In genomic region chr12:23204933-23205778, GRCh38 we compare ENCODE assay signal across 8 cellular contexts.
A peak's percentile ranks its signal among the peaks of the same experiment; 100 is the strongest.
DNase-seq lines count a peak whose midpoint lies in the region; ATAC-seq and TF ChIP-seq lines count a peak whose summit lies in the region.

No MANE protein-coding gene starts in this region.

- H3K27me3 ChIP-seq in adrenal gland: no peaks in the 10 kb centered on the region

- peaks cover 27% of the 10 kb centered on the region for H3K27me3 Mint-ChIP-seq in Calu3 (ENCODE audit: unreplicated experiment)

- H3K4me1 ChIP-seq in adrenal gland (replicated peaks in 1 of 2): no peaks in the 10 kb centered on the region

- no peak overlapping the region for H3K27ac Mint-ChIP-seq in Calu3 (ENCODE audit: unreplicated experiment)

- no peaks in the 10 kb centered on the region for H3K9me3 Mint-ChIP-seq in Calu3 (ENCODE audit: low read depth, unreplicated experiment)

- H3K4me1 Mint-ChIP-seq in Calu3 (ENCODE audit: low read depth, unreplicated experiment): no peaks in the 10 kb centered on the region

- whole genome bisulfite sequencing in adrenal gland, 4 donors: 11 to 15% (median 12%) methylated on average over 3 of the region's 3 CpGs

- CTCF ChIA-PET in Calu3 (lab: Charles Lee): no interaction called here

- ATAC-seq in GM18909 (IDR thresholded peaks at IDR 0.05; ENCODE audit: poor library complexity, unreplicated experiment): peak; percentile 92
- peak; percentile 94 for ATAC-seq in HG03045 (IDR thresholded peaks at IDR 0.05; ENCODE audit: unreplicated experiment)
- peak; percentile 67 for ATAC-seq in left ventricle myocardium superior

- TF ChIP-seq CTCF in Calu3 (IDR thresholded peaks at IDR 0.05; ENCODE audit: unreplicated experiment) (peak; percentile 81), adrenal gland (IDR thresholded peaks at IDR 0.05) (peak; percentile 57 to 93 (median 77))

- intact Hi-C loops in Calu3 (cut with micrococcal nuclease; ENCODE audit: unreplicated experiment) (loop anchor here (5.0 kb wide), 3 partner anchors 1392 to 1632 kb away; no protein-coding TSS in a partner anchor), adrenal gland (cut with DNase I) (no loop called here), left ventricle myocardium superior (cut with micrococcal nuclease) (no loop called here)

- no peaks in the 10 kb centered on the region for H3K9me3 ChIP-seq in adrenal gland (replicated peaks in 1 of 3)

- DNase-seq in Calu3: peak; percentile 14
- peak; percentile 67 for DNase-seq in NCI-H2107 treated with DMSO at 0.1 percent for 48 hours (lab: John Stamatoyannopoulos, UW; ENCODE audit: unreplicated experiment)
- peak in 3 of 7 donors; percentile 11 to 53 (median 11) for DNase-seq in adrenal gland
- DNase-seq in left ventricle myocardium superior: no peak
- peak; percentile 23 for DNase-seq in skeletal muscle cell (ENCODE audit: low read depth)
- DNase-seq in C1 segment of cervical spinal cord (lab: John Stamatoyannopoulos, UW): no peak

- no peak for TF ChIP-seq POLR2A in adrenal gland (IDR thresholded peaks at IDR 0.05)

- H3K36me3 ChIP-seq in adrenal gland (replicated peaks in 1 of 2): no peaks in the 10 kb centered on the region

- no TSS peak for BruUV-seq in Calu3 (replicated peaks; lab: Mats Ljungman, UMichigan)

- no peaks in the 10 kb centered on the region for H3K36me3 Mint-ChIP-seq in Calu3 (ENCODE audit: insufficient read depth, unreplicated experiment)

- H3K27ac ChIP-seq in adrenal gland: no peak overlapping the region

- no peak overlapping the region for H3K4me3 Mint-ChIP-seq in Calu3 (ENCODE audit: low read depth, unreplicated experiment)

- no peak overlapping the region for H3K4me3 ChIP-seq in adrenal gland
- H3K4me3 ChIP-seq in skeletal muscle cell (ENCODE audit: low read depth, low read length): no peak overlapping the region

Comparison
In these comparisons a context has a peak if more than half of its experiments do, and no peak if none do; other contexts are left out.
1. DNase-seq: peak in Calu3 (single experiment), NCI-H2107 treated with DMSO at 0.1 percent for 48 hours (single experiment) and skeletal muscle cell (single experiment); none in left ventricle myocardium superior (single experiment) and C1 segment of cervical spinal cord (0 of 14).
2. Peak in every context shown above with its lines, with median percentiles within 50 percentile points of each other: ATAC-seq.